8 cellular contexts compared by ENCODE assay signal in genomic region chr1:235971571-235972315, GRCh38.
DNase-seq lines count a peak whose midpoint lies in the region; ATAC-seq, FAIRE-seq and TF ChIP-seq lines count a peak whose summit lies in the region.

No MANE protein-coding gene starts in this region.

- intact Hi-C loops in left ventricle myocardium superior (cut with micrococcal nuclease): loop anchor here (10.0 kb wide), 1 partner anchor 457 kb away; no protein-coding TSS in a partner anchor
- intact Hi-C loops in prostate gland (cut with DNase I): loop anchor here (2.0 to 5.0 kb wide), 2 partner anchors 105 to 459 kb away; partner anchors contain the start of gene LYST

- H3K4me1 ChIP-seq in prostate gland (replicated peaks) (no peaks in the 10 kb centered on the region), urinary bladder (ENCODE audit: insufficient read depth) (no peaks in the 10 kb centered on the region)

- TF ChIP-seq CTCF in prostate gland (IDR thresholded peaks at IDR 0.05): peak; percentile 55 to 87 (median 83)

- H3K9me3 Mint-ChIP-seq in T-cell: no peaks in the 10 kb centered on the region

- H3K4me1 Mint-ChIP-seq in T-cell: peaks cover 14 to 18% (median 17%) of the 10 kb centered on the region in 3 donors

- H3K27me3 Mint-ChIP-seq in T-cell: no peaks in the 10 kb centered on the region

- H3K9me3 ChIP-seq in prostate gland: no peaks in the 10 kb centered on the region

- peak; percentile 94 for ATAC-seq in HG02763 (IDR thresholded peaks at IDR 0.05; ENCODE audit: unreplicated experiment)
- ATAC-seq in T-cell (replicated peaks in 1 of 4): peak; percentile 98 to 99 (median 99)
- ATAC-seq in left ventricle myocardium superior: peak; percentile 92

- TF ChIP-seq POLR2A in GM12892 (IDR thresholded peaks at IDR 0.05; ENCODE audit: low read depth, low read length) (peak; percentile 75), prostate gland (IDR thresholded peaks at IDR 0.05) (peak; percentile 37)

- 7% methylated on average over 29 of the region's 29 CpGs for WGBS in prostate gland
- 4% methylated on average over 29 of the region's 29 CpGs for WGBS in urinary bladder

- CTCF ChIA-PET in T-cell (lab: Charles Lee): interaction anchor here (0.5 to 2.8 kb wide), 54 partner anchors 10 to 1590 kb away, joined by 3 to 44 read pairs (median 4); partner anchors contain the start of gene LYST (in 2 of the 2)

- peak overlapping the region; percentile 81 to 82 for H3K27ac ChIP-seq in prostate gland
- H3K27ac ChIP-seq in urinary bladder (ENCODE audit: low read depth): peak overlapping the region; percentile 91

- peak overlapping the region; percentile 63 to 79 (median 73) for H3K4me3 Mint-ChIP-seq in T-cell

- H3K27ac Mint-ChIP-seq in T-cell: peak overlapping the region; percentile 76 to 96

- no peaks in the 10 kb centered on the region for H3K36me3 Mint-ChIP-seq in T-cell

- H3K36me3 ChIP-seq in prostate gland (no peaks in the 10 kb centered on the region), urinary bladder (ENCODE audit: insufficient read depth) (no peaks in the 10 kb centered on the region)

- POLR2A ChIA-PET in T-cell (lab: Charles Lee): interaction anchor here (0.5 to 1.3 kb wide), 6 partner anchors 15 to 122 kb away, joined by 3 to 13 read pairs (median 3); partner anchors contain the start of gene LYST (in 1 of the 2)

- FAIRE-seq in GM12892 (lab: Jason Lieb, UNC): no peak

- H3K27me3 ChIP-seq in prostate gland (replicated peaks; ENCODE audit: insufficient read depth): no peaks in the 10 kb centered on the region

- peak; percentile 59 for DNase-seq in GM12892 (ENCODE audit: insufficient read length)
- peak; percentile 43 for DNase-seq in NCI-H1417 treated with DMSO at 0.1 percent for 48 hours (lab: John Stamatoyannopoulos, UW)
- peak; percentile 74 to 92 (median 84) for DNase-seq in T-cell
- DNase-seq in amygdala (lab: John Stamatoyannopoulos, UW): peak; percentile 25 to 89 (median 71)
- peak; percentile 92 for DNase-seq in left ventricle myocardium superior
- DNase-seq in prostate gland (ENCODE audit: low spot score): peak; percentile 82

- H3K4me3 ChIP-seq in prostate gland (peak overlapping the region; percentile 19 to 20), urinary bladder (ENCODE audit: low read depth, low read length) (peak overlapping the region; percentile 21)

Comparison
In these comparisons a context has a peak if more than half of its experiments do, and no peak if none do; other contexts are left out.
1. Peak in every context shown above with its lines: DNase-seq, ATAC-seq, H3K4me3 ChIP-seq and H3K27ac ChIP-seq.